26 cellular contexts compared by ENCODE assay signal in the genomic region with DNA sequence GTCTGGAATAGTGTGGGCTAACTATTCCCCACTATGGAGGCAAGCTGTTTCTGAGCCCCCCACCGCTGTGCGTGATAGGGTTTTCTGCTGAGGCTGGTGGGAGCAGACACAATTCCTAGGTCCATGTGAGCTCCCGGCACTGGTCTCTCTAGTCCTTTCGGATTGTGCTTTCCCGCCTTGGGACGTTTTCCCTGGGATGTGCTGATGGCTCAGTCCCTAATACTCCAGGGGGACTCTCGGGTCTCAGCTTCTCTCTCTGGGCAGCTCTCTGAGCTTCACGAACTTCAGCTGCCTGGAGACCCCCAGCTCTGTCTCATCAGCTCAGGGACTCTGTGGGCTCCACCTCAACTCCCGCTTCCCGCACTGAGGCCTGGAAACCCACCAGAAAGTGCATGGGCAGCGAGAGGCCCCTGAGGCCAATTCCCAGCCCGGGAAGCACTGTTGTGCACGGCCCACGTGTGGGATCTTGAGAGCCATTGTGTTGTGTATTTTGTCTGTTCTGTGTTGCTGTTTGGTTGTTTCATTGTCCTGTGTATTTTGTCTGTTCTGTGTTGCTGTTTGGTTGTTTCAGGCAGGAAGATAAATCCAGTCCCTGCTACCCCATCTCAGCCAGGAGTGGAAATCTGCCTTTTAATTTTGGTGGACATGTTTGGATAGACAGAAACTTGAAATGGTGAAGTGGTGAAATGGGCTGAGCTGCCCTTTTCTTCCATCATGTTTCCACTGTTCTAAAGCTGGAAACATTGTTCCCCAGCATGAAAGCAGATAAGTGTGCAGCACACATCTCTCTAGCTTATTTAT. TPM values are rescaled to one million over a fixed set of nuclear protein-coding genes. Genes with fewer than 3 reads are reported as not detected.
A peak's percentile ranks its signal among the peaks of the same experiment; 100 is the strongest.
DNase-seq lines count a peak whose midpoint lies in the region; ATAC-seq, FAIRE-seq and TF ChIP-seq lines count a peak whose summit lies in the region.
"Had no signal": no experiment of that assay in that cellular context is flagged by ENCODE, and none has a peak within 500 bp of the region (broad histone marks: within the 10 kb centered on the region; RNA-seq: fewer than 3 reads in every experiment).

No MANE protein-coding gene starts in this region.

- no peaks in the 10 kb centered on the region for H3K27me3 ChIP-seq in heart left ventricle
- no peaks in the 10 kb centered on the region for H3K27me3 ChIP-seq in endothelial cell of umbilical vein (ENCODE audit: control insufficient read depth in 2 of 2, insufficient read depth in 2 of 2, low read length in 2 of 2)
- H3K27me3 ChIP-seq in uterus: no peaks in the 10 kb centered on the region
- H3K27me3 ChIP-seq: colonic mucosa, SJCRH30 had no signal

- peak overlapping the region; percentile 49 for H3K4me2 ChIP-seq in endothelial cell of umbilical vein (ENCODE audit: insufficient read depth, low read length)

- H3K9ac ChIP-seq in endothelial cell of umbilical vein (replicated peaks; ENCODE audit: extremely low read depth, insufficient read depth, low read length): peak overlapping the region; percentile 20

- CTCF ChIA-PET in endothelial cell of umbilical vein (lab: Charles Lee): interaction anchor here (0.9 to 5.3 kb wide), 6 partner anchors 10 to 254 kb away, joined by 3 to 41 read pairs (median 5); no protein-coding TSS in a partner anchor

- no peaks in the 10 kb centered on the region for H3K9me3 Mint-ChIP-seq in nephron progenitor cell

- BruUV-seq in endothelial cell of umbilical vein (replicated peaks; lab: Mats Ljungman, UMichigan): TSS peak; percentile 45

- intact Hi-C loops in heart left ventricle (cut with DNase I) (no loop called here), left cardiac atrium (cut with DNase I) (no loop called here), endothelial cell of umbilical vein (cut with micrococcal nuclease) (no loop called here), uterus (cut with DNase I; ENCODE audit: low total_unique reads) (no loop called here)

- dilution Hi-C loops in endothelial cell of umbilical vein (cut with MboI; ENCODE audit: extremely low pct_ligation_motif_present, low sequenced_read_pairs): no loop called here

- H3K4me3 Mint-ChIP-seq in nephron progenitor cell: no peak overlapping the region

- H3K4me1 Mint-ChIP-seq in nephron progenitor cell: peaks cover 26% of the 10 kb centered on the region

- H3K27ac Mint-ChIP-seq in nephron progenitor cell: peak overlapping the region; percentile 21

- no peaks in the 10 kb centered on the region for H3K36me3 Mint-ChIP-seq in nephron progenitor cell (ENCODE audit: low read depth)

- H3K27ac ChIP-seq in heart left ventricle: peak overlapping the region; percentile 59 to 90 (median 84)
- H3K27ac ChIP-seq in endothelial cell of umbilical vein (ENCODE audit: insufficient read depth, low read depth, low read length): peak overlapping the region; percentile 74
- H3K27ac ChIP-seq in uterus: peak overlapping the region; percentile 75 to 76
- H3K27ac ChIP-seq: colonic mucosa, SJCRH30 had no signal

- no peaks in the 10 kb centered on the region for H3K79me2 ChIP-seq in endothelial cell of umbilical vein (ENCODE audit: control insufficient read depth, insufficient read depth, low read length)

- peaks cover 9% of the 10 kb centered on the region for H3K27me3 Mint-ChIP-seq in nephron progenitor cell (ENCODE audit: low read depth, poor library complexity)

- peak; percentile 54 for FAIRE-seq in endothelial cell of umbilical vein (lab: Jason Lieb, UNC)
- FAIRE-seq: astrocyte, HTR-8/SVneo had no signal

- no peaks in the 10 kb centered on the region for H3K9me1 ChIP-seq in endothelial cell of umbilical vein (replicated peaks; ENCODE audit: control insufficient read depth, extremely low read depth, insufficient read depth, low read length)

- no peaks in the 10 kb centered on the region for H3K9me3 ChIP-seq in heart left ventricle
- no peaks in the 10 kb centered on the region for H3K9me3 ChIP-seq in endothelial cell of umbilical vein (replicated peaks; ENCODE audit: control insufficient read depth, insufficient read depth, low read length)
- H3K9me3 ChIP-seq in uterus: no peaks in the 10 kb centered on the region
- H3K9me3 ChIP-seq: colonic mucosa, SJCRH30 had no signal

- no peak overlapping the region for H3K4me3 ChIP-seq in heart left ventricle
- H3K4me3 ChIP-seq in endothelial cell of umbilical vein (replicated peaks in 1 of 3; ENCODE audit: insufficient read depth in 1 of 3, low read depth in 1 of 3, low read length in 3 of 3): no peak overlapping the region
- H3K4me3 ChIP-seq in uterus: no peak overlapping the region
- H3K4me3 ChIP-seq: colonic mucosa, SJCRH30 had no signal

- WGBS in heart left ventricle, 4 donors: 53 to 64% (median 59%) methylated on average over 13 to 14 of the region's 14 CpGs

- TF ChIP-seq CTCF in heart left ventricle (IDR thresholded peaks at IDR 0.05) (no peak), endothelial cell of umbilical vein (IDR thresholded peaks at IDR 0.05; ENCODE audit: extremely low read depth in 1 of 2, insufficient read depth in 1 of 2, low read depth in 1 of 2, low read length in 2 of 2) (no peak), nephron progenitor cell (IDR thresholded peaks at IDR 0.05) (no peak), uterus (IDR thresholded peaks at IDR 0.05) (no peak)

- H4K20me1 ChIP-seq in endothelial cell of umbilical vein (replicated peaks; ENCODE audit: control insufficient read depth, extremely low read depth, insufficient read depth, low read length): no peaks in the 10 kb centered on the region

- H3K36me3 ChIP-seq in heart left ventricle (no peaks in the 10 kb centered on the region), endothelial cell of umbilical vein (ENCODE audit: control insufficient read depth in 2 of 2, extremely low read depth in 1 of 2, insufficient read depth in 2 of 2, low read length in 2 of 2) (no peaks in the 10 kb centered on the region), uterus (no peaks in the 10 kb centered on the region)
- H3K36me3 ChIP-seq: colonic mucosa, SJCRH30 had no signal

- POLR2A ChIA-PET in endothelial cell of umbilical vein (lab: Charles Lee): interaction anchor here (1.1 kb wide), 1 partner anchor 41 kb away, joined by 4 read pairs; no protein-coding TSS in a partner anchor

- peak overlapping the region; percentile 49 for H2AFZ ChIP-seq in endothelial cell of umbilical vein (ENCODE audit: low read depth, low read length)

- peaks cover 8 to 52% (median 33%) of the 10 kb centered on the region in 12 donors for H3K4me1 ChIP-seq in heart left ventricle
- H3K4me1 ChIP-seq in endothelial cell of umbilical vein (ENCODE audit: control insufficient read depth, extremely low read depth, insufficient read depth, low read length): peaks cover 33% of the 10 kb centered on the region
- no peaks in the 10 kb centered on the region for H3K4me1 ChIP-seq in uterus
- H3K4me1 ChIP-seq: colonic mucosa, SJCRH30 had no signal

- DNase-seq in heart left ventricle: peak in 2 of 5 donors; percentile 22 to 39
- no peak for DNase-seq in left cardiac atrium
- DNase-seq in endothelial cell of umbilical vein (ENCODE audit: low read depth, low spot score): no peak
- DNase-seq in nephron progenitor cell: no peak
- peak in 1 of 2 donors; percentile 21 for DNase-seq in uterus
- no peak for DNase-seq in RKO (ENCODE audit: low spot score)
- no peak for DNase-seq in stimulated activated CD4-positive, alpha-beta T cell treated with anti-CD3 and anti-CD28 coated beads, Interleukin-15, amount 100 ng/mL, for 24 hours
- no peak for DNase-seq in NCI-H524 (lab: John Stamatoyannopoulos, UW)
- DNase-seq: activated CD4-positive, alpha-beta T cell treated with anti-CD3 and anti-CD28 coated beads, Interleukin-2, amount 50 U/mL, for 48 hours; activated naive CD4-positive, alpha-beta T cell treated with Interleukin-2 at 50 U/mL for 16 hours; activated T-cell treated with anti-CD3 and anti-CD28 coated beads, Interleukin-2, amount 50 U/mL, for 1 hour; Calu3; colonic mucosa; kidney glomerular epithelial cell; NCI-H1417 treated with DMSO at 0.1 percent for 48 hours; NCI-H748 treated with DMSO at 0.1 percent for 48 hours; SJCRH30; stimulated activated naive CD4-positive, alpha-beta T cell treated with Interleukin-2 at 50 U/mL for 16 hours; T-helper 2 cell had no signal

- ATAC-seq in heart left ventricle: no peak
- ATAC-seq in left cardiac atrium: no peak

- TF ChIP-seq POLR2A in heart left ventricle (IDR thresholded peaks at IDR 0.05) (no peak), endothelial cell of umbilical vein (IDR thresholded peaks at IDR 0.05; ENCODE audit: low read depth, low read length) (no peak), uterus (IDR thresholded peaks at IDR 0.05) (no peak)

RNA-seq across cellular contexts. Expression of gene TNNT3, which starts 12.7 kb away (rescaled TPM):
- total RNA-seq in heart left ventricle (10 to 100 TPM; 17.1 to 84.5 (median 49.0) TPM), left cardiac atrium (10 to 100 TPM; 11.7 to 28.5 TPM), endothelial cell of umbilical vein (not detected in 2 replicates), uterus (10 to 100 TPM in 2 of 4 donors, 1 to 10 TPM in 1, not detected in 1; 3.2 to 60.6 (median 29.3) TPM)
- polyA plus RNA-seq in heart left ventricle (10 to 100 TPM; 40.8 to 45.5 TPM), endothelial cell of umbilical vein (not detected in 2 replicates)
- not detected in 2 replicates for polyA plus RNA-seq in endothelial cell of umbilical vein (2011; cell fraction: cytosol; rRNA removed)
- polyA plus RNA-seq in endothelial cell of umbilical vein (2011; cell fraction: nucleus; rRNA removed): not detected in 2 replicates
- not detected in 2 replicates for polyA plus RNA-seq in endothelial cell of umbilical vein (2012)
- not detected in 2 replicates for polyA minus RNA-seq in endothelial cell of umbilical vein
- not detected for polyA minus RNA-seq in endothelial cell of umbilical vein (2011; cell fraction: cytosol; rRNA and poly(A)+ RNA removed)
- not detected in 2 replicates for polyA minus RNA-seq in endothelial cell of umbilical vein (2011; cell fraction: nucleus; rRNA and poly(A)+ RNA removed)
- total RNA-seq: A172, astrocyte, Calu3, fibroblast of villous mesenchyme had no signal
- polyA plus RNA-seq: BJ had no signal

RNA-seq across cellular contexts. Expression of gene PRR33, which starts 15.1 kb away (rescaled TPM):
- total RNA-seq in heart left ventricle: 1 to 10 TPM in 8 of 9 donors, under 1 TPM in 1; 0.81 to 5.1 (median 2.4) TPM
- polyA plus RNA-seq in heart left ventricle: 1 to 10 TPM in 1 of 2 donors, under 1 TPM in 1; 0.08 to 4.6 TPM
- under 1 TPM; 0.10 to 0.50 TPM for total RNA-seq in left cardiac atrium
- not detected in 2 replicates for total RNA-seq in endothelial cell of umbilical vein
- not detected in 2 replicates for polyA plus RNA-seq in endothelial cell of umbilical vein
- not detected in 2 replicates for polyA plus RNA-seq in endothelial cell of umbilical vein (2011; cell fraction: cytosol; rRNA removed)
- polyA plus RNA-seq in endothelial cell of umbilical vein (2011; cell fraction: nucleus; rRNA removed): not detected in 2 replicates
- not detected in 2 replicates for polyA plus RNA-seq in endothelial cell of umbilical vein (2012)
- not detected in 2 replicates for polyA minus RNA-seq in endothelial cell of umbilical vein
- polyA minus RNA-seq in endothelial cell of umbilical vein (2011; cell fraction: cytosol; rRNA and poly(A)+ RNA removed): not detected
- polyA minus RNA-seq in endothelial cell of umbilical vein (2011; cell fraction: nucleus; rRNA and poly(A)+ RNA removed): not detected in 2 replicates
- not detected for total RNA-seq in uterus
- total RNA-seq: A172, astrocyte, Calu3, colonic mucosa, fibroblast of villous mesenchyme, OCI-LY7, ureter had no signal
- polyA plus RNA-seq: BJ had no signal

RNA-seq across cellular contexts. Expression of gene MRPL23, which starts 40.3 kb away (rescaled TPM):
- total RNA-seq in heart left ventricle (100 to 1,000 TPM in 2 of 9 donors, 10 to 100 TPM in 7; 44.0 to 183 (median 76.1) TPM), left cardiac atrium (10 to 100 TPM; 42.8 to 77.1 TPM), endothelial cell of umbilical vein (72.7 and 81.6 TPM in 2 replicates), uterus (100 to 1,000 TPM in 2 of 4 donors, 10 to 100 TPM in 2; 36.7 to 196 (median 101) TPM)
- polyA plus RNA-seq in heart left ventricle (100 to 1,000 TPM; 141 to 183 TPM), endothelial cell of umbilical vein (206 and 222 TPM in 2 replicates)
- polyA plus RNA-seq in endothelial cell of umbilical vein (2011; cell fraction: cytosol; rRNA removed): 95.6 and 127 TPM in 2 replicates
- 46.7 and 62.2 TPM in 2 replicates for polyA plus RNA-seq in endothelial cell of umbilical vein (2011; cell fraction: nucleus; rRNA removed)
- 50.9 and 88.1 TPM in 2 replicates for polyA plus RNA-seq in endothelial cell of umbilical vein (2012)
- polyA minus RNA-seq in endothelial cell of umbilical vein: 32.1 and 44.2 TPM in 2 replicates
- 39.4 TPM for polyA minus RNA-seq in endothelial cell of umbilical vein (2011; cell fraction: cytosol; rRNA and poly(A)+ RNA removed)
- polyA minus RNA-seq in endothelial cell of umbilical vein (2011; cell fraction: nucleus; rRNA and poly(A)+ RNA removed): 10.5 and 15.1 TPM in 2 replicates

RNA-seq across cellular contexts. Expression of gene LSP1, which starts 53.9 kb away (rescaled TPM):
- 10 to 100 TPM; 11.4 to 86.8 (median 16.4) TPM for total RNA-seq in heart left ventricle
- polyA plus RNA-seq in heart left ventricle: 10 to 100 TPM; 10.0 to 20.6 TPM
- 10 to 100 TPM; 24.9 to 31.2 TPM for total RNA-seq in left cardiac atrium
- total RNA-seq in endothelial cell of umbilical vein: not detected in 2 replicates
- not detected in 2 replicates for polyA plus RNA-seq in endothelial cell of umbilical vein
- polyA plus RNA-seq in endothelial cell of umbilical vein (2011; cell fraction: cytosol; rRNA removed): 0.05 TPM in 1 of 2 replicates, not detected in the other
- 0.13 TPM in 1 of 2 replicates, not detected in the other for polyA plus RNA-seq in endothelial cell of umbilical vein (2011; cell fraction: nucleus; rRNA removed)
- not detected in 2 replicates for polyA plus RNA-seq in endothelial cell of umbilical vein (2012)
- not detected in 2 replicates for polyA minus RNA-seq in endothelial cell of umbilical vein
- not detected for polyA minus RNA-seq in endothelial cell of umbilical vein (2011; cell fraction: cytosol; rRNA and poly(A)+ RNA removed)
- polyA minus RNA-seq in endothelial cell of umbilical vein (2011; cell fraction: nucleus; rRNA and poly(A)+ RNA removed): not detected in 2 replicates
- 100 to 1,000 TPM in 1 of 4 donors, 10 to 100 TPM in 3; 11.2 to 112 (median 25.1) TPM for total RNA-seq in uterus
- total RNA-seq: Calu3, fibroblast of villous mesenchyme had no signal
- polyA plus RNA-seq: BJ had no signal
